18 cellular contexts compared by ENCODE assay signal in genomic region chr2:64669288-64669687, GRCh38. TPM values are rescaled to one million over a fixed set of nuclear protein-coding genes. Genes with fewer than 3 reads are reported as not detected.
A peak's percentile ranks its signal among the peaks of the same experiment; 100 is the strongest.
DNase-seq lines count a peak whose midpoint lies in the region; ATAC-seq, FAIRE-seq and TF ChIP-seq lines count a peak whose summit lies in the region.
"Had no signal": no experiment of that assay in that cellular context is flagged by ENCODE, and none has a peak within 500 bp of the region (broad histone marks: within the 10 kb centered on the region; RNA-seq: fewer than 3 reads in every experiment).

No MANE protein-coding gene starts in this region.

- H3K36me3 ChIP-seq in OCI-LY7 (ENCODE audit: insufficient read depth, low read length), result peaks cover 3% of the 10 kb centered on the region
- H3K36me3 ChIP-seq in H7 (replicated peaks; ENCODE audit: control insufficient read depth, insufficient read depth, low read length), result no peaks in the 10 kb centered on the region

- TF ChIP-seq POLR2A in erythroblast (IDR thresholded peaks at IDR 0.05; ENCODE audit: low read length), result no peak

- H3K9me2 ChIP-seq in OCI-LY7 (ENCODE audit: insufficient read depth, low read length), result no peaks in the 10 kb centered on the region

- no peaks in the 10 kb centered on the region for H3K9me3 Mint-ChIP-seq in activated CD8-positive, alpha-beta T cell treated with anti-CD3 and anti-CD28 coated beads for 36 hours
- H3K9me3 Mint-ChIP-seq in activated CD8-positive, alpha-beta T cell treated with anti-CD3 and anti-CD28 coated beads, Interleukin-2, amount 10 ng/mL, durations not matched to agents 7 days and 5 days (ENCODE audit: insufficient read depth), result no peaks in the 10 kb centered on the region
- H3K9me3 Mint-ChIP-seq: CD14-positive monocyte; CD8-positive, alpha-beta T cell; H9 had no signal

- ATAC-seq in activated CD8-positive, alpha-beta T cell treated with anti-CD3 and anti-CD28 coated beads for 36 hours, result peak; percentile 43
- no peak for ATAC-seq in activated CD8-positive, alpha-beta T cell treated with anti-CD3 and anti-CD28 coated beads, Interleukin-2, amount 10 ng/mL, durations not matched to agents 7 days and 5 days
- ATAC-seq in GM21515 (IDR thresholded peaks at IDR 0.05; ENCODE audit: unreplicated experiment), result no peak
- ATAC-seq: CD8-positive, alpha-beta T cell had no signal

- H3K79me2 ChIP-seq in OCI-LY7 (ENCODE audit: insufficient read depth, low read depth, low read length), result peaks cover 36% of the 10 kb centered on the region; the same call in 1 of the 2 replicates

- H3K27me3 ChIP-seq in H7 (ENCODE audit: control insufficient read depth, insufficient read depth, low read length), result no peaks in the 10 kb centered on the region

- peak overlapping the region; percentile 95 for H3K27ac ChIP-seq in OCI-LY7 (ENCODE audit: low read depth, low read length, poor library complexity, severe bottlenecking)
- H3K27ac ChIP-seq: 22Rv1 had no signal

- peaks cover 63% of the 10 kb centered on the region for H3K4me1 ChIP-seq in OCI-LY7 (ENCODE audit: insufficient read depth, low read length, poor library complexity, severe bottlenecking)

- no peaks in the 10 kb centered on the region for H3K9me3 ChIP-seq in OCI-LY7 (ENCODE audit: low read length)

- FAIRE-seq in urothelium cell line (lab: Jason Lieb, UNC), result peak; percentile 86
- FAIRE-seq: D721Med, GM19239 had no signal

- H3K4me2 ChIP-seq in OCI-LY7 (ENCODE audit: low read length), result no peak overlapping the region

- no peak overlapping the region for H3K4me3 Mint-ChIP-seq in activated CD8-positive, alpha-beta T cell treated with anti-CD3 and anti-CD28 coated beads for 36 hours
- no peak overlapping the region for H3K4me3 Mint-ChIP-seq in activated CD8-positive, alpha-beta T cell treated with anti-CD3 and anti-CD28 coated beads, Interleukin-2, amount 10 ng/mL, durations not matched to agents 7 days and 5 days
- H3K4me3 Mint-ChIP-seq: CD14-positive monocyte; CD8-positive, alpha-beta T cell; H9 had no signal

- POLR2A ChIA-PET in activated CD8-positive, alpha-beta T cell treated with anti-CD3 and anti-CD28 coated beads for 36 hours (lab: Charles Lee), result no interaction called here
- POLR2A ChIA-PET in activated CD8-positive, alpha-beta T cell treated with anti-CD3 and anti-CD28 coated beads, Interleukin-2, amount 10 ng/mL, durations not matched to agents 7 days and 5 days (lab: Charles Lee), result no interaction called here
- POLR2A ChIA-PET in OCI-LY7 (lab: Charles Lee), result no interaction called here

- no TSS peak for BruUV-seq in OCI-LY7 (replicated peaks; lab: Mats Ljungman, UMichigan)

- peaks cover 3% of the 10 kb centered on the region for H3K36me3 Mint-ChIP-seq in activated CD8-positive, alpha-beta T cell treated with anti-CD3 and anti-CD28 coated beads for 36 hours (ENCODE audit: low read depth)
- H3K36me3 Mint-ChIP-seq in activated CD8-positive, alpha-beta T cell treated with anti-CD3 and anti-CD28 coated beads, Interleukin-2, amount 10 ng/mL, durations not matched to agents 7 days and 5 days (ENCODE audit: low read depth), result peaks cover 5% of the 10 kb centered on the region
- H3K36me3 Mint-ChIP-seq: CD8-positive, alpha-beta T cell had no signal

- H3K27ac Mint-ChIP-seq in activated CD8-positive, alpha-beta T cell treated with anti-CD3 and anti-CD28 coated beads for 36 hours, result no peak overlapping the region
- no peak overlapping the region for H3K27ac Mint-ChIP-seq in activated CD8-positive, alpha-beta T cell treated with anti-CD3 and anti-CD28 coated beads, Interleukin-2, amount 10 ng/mL, durations not matched to agents 7 days and 5 days
- H3K27ac Mint-ChIP-seq: CD14-positive monocyte; CD8-positive, alpha-beta T cell; H9 had no signal

- intact Hi-C loops in activated CD8-positive, alpha-beta T cell treated with anti-CD3 and anti-CD28 coated beads for 36 hours (cut with micrococcal nuclease), result no loop called here
- intact Hi-C loops in OCI-LY7 (cut with micrococcal nuclease; ENCODE audit: unreplicated experiment), result no loop called here

- no peak for DNase-seq in activated CD8-positive, alpha-beta T cell treated with anti-CD3 and anti-CD28 coated beads for 36 hours
- no peak for DNase-seq in activated CD8-positive, alpha-beta T cell treated with anti-CD3 and anti-CD28 coated beads, Interleukin-2, amount 10 ng/mL, durations not matched to agents 7 days and 5 days
- DNase-seq in OCI-LY7 (ENCODE audit: low spot score) (no peak), kidney tubule cell (ENCODE audit: low spot score) (peak; percentile 13), urothelium cell line (ENCODE audit: low spot score) (no peak), H7 (no peak), erythroblast (lab: John Stamatoyannopoulos, UW) (no peak)
- DNase-seq: CD8-positive, alpha-beta T cell; COR-L47; DMS153; DMS79 treated with DMSO at 0.1 percent for 48 hours; EL; H9 had no signal

- H4K20me1 ChIP-seq in OCI-LY7 (ENCODE audit: insufficient read depth, low read length), result no peaks in the 10 kb centered on the region

- H2AFZ ChIP-seq in OCI-LY7 (ENCODE audit: low read length), result no peak overlapping the region

- H3K4me1 Mint-ChIP-seq in activated CD8-positive, alpha-beta T cell treated with anti-CD3 and anti-CD28 coated beads for 36 hours (ENCODE audit: low read depth), result peaks cover 45% of the 10 kb centered on the region
- H3K4me1 Mint-ChIP-seq in activated CD8-positive, alpha-beta T cell treated with anti-CD3 and anti-CD28 coated beads, Interleukin-2, amount 10 ng/mL, durations not matched to agents 7 days and 5 days (ENCODE audit: low read depth), result peaks cover 42% of the 10 kb centered on the region

- CTCF ChIA-PET in activated CD8-positive, alpha-beta T cell treated with anti-CD3 and anti-CD28 coated beads for 36 hours (lab: Charles Lee), result no interaction called here
- CTCF ChIA-PET in activated CD8-positive, alpha-beta T cell treated with anti-CD3 and anti-CD28 coated beads, Interleukin-2, amount 10 ng/mL, durations not matched to agents 7 days and 5 days (lab: Charles Lee), result no interaction called here
- CTCF ChIA-PET in OCI-LY7 (lab: Charles Lee; ENCODE audit: unreplicated experiment), result no interaction called here

- no peaks in the 10 kb centered on the region for H3K27me3 Mint-ChIP-seq in activated CD8-positive, alpha-beta T cell treated with anti-CD3 and anti-CD28 coated beads for 36 hours
- no peaks in the 10 kb centered on the region for H3K27me3 Mint-ChIP-seq in activated CD8-positive, alpha-beta T cell treated with anti-CD3 and anti-CD28 coated beads, Interleukin-2, amount 10 ng/mL, durations not matched to agents 7 days and 5 days (ENCODE audit: low read depth)

- H3K4me3 ChIP-seq in OCI-LY7 (ENCODE audit: low read depth, low read length, poor library complexity, severe bottlenecking), result no peak overlapping the region
- H3K4me3 ChIP-seq in H7 (ENCODE audit: insufficient read depth, low read depth, low read length), result no peak overlapping the region

- TF ChIP-seq CTCF in activated CD8-positive, alpha-beta T cell treated with anti-CD3 and anti-CD28 coated beads for 36 hours (IDR thresholded peaks at IDR 0.05), result no peak
- no peak for TF ChIP-seq CTCF in OCI-LY7 (conservative IDR thresholded peaks at IDR 0.05; ENCODE audit: low read length)

RNA-seq across cellular contexts. Expression of gene SERTAD2, which starts 15.6 kb away (rescaled TPM):
- 10 to 100 TPM; 31.2 to 33.9 TPM for total RNA-seq in activated CD8-positive, alpha-beta T cell treated with anti-CD3 and anti-CD28 coated beads for 36 hours
- total RNA-seq in activated CD8-positive, alpha-beta T cell treated with anti-CD3 and anti-CD28 coated beads, Interleukin-2, amount 10 ng/mL, durations not matched to agents 7 days and 5 days, result 10 to 100 TPM; 21.4 to 21.8 TPM
- 10.7 and 11.5 TPM in 2 replicates for total RNA-seq in OCI-LY7 (2014; rRNA removed; shearing (Covaris generic))
- total RNA-seq in OCI-LY7 (2022), result 53.2 and 54.5 TPM in 2 replicates
- 4.0 and 4.4 TPM in 2 replicates for total RNA-seq in H7 (2014; rRNA removed; shearing (Covaris generic))
